Comparison of ENCODE assay signal across 1 cellular context in genomic region chr1:9907441-9907840, GRCh38.
TF ChIP-seq lines count a peak whose summit lies in the region.

No MANE protein-coding gene starts in this region.

TF ChIP-seq in WTC11, 78 proteins besides CTCF, POLR2A, EP300 and RAD21 (continued from another document):
- TF ChIP-seq ZNF532 (CRISPR knock-in tag; IDR thresholded peaks at IDR 0.05; ENCODE audit: borderline replicate concordance) (no peak), ZNF263 (CRISPR knock-in tag; IDR thresholded peaks at IDR 0.05; ENCODE audit: low read depth) (no peak), ATF3 (CRISPR knock-in tag; conservative IDR thresholded peaks at IDR 0.05) (no peak)
